Comparison of ENCODE assay signal across 22 cellular contexts in the genomic region with DNA sequence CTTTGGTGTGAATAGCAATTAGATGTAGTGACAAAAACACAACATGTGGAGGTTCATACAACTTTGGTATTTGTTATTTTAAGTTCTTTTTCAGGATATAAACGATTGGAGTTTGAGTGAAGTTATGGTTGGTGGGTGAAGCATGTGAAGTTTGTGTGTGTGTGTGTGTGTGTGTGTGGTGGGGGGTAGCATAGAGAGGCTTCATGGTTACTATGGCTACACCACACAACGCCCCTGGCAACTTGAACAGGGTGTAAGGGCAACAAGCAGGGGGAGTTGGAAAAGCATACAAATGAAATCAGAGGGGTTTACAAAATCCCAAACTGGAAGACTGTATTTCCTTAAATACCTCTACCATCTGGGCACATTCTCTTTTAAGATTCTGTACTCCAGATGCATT.
"Had no signal": no experiment of that assay in that cellular context is flagged by ENCODE, and none has a peak within 500 bp of the region (broad histone marks: within the 10 kb centered on the region; RNA-seq: fewer than 3 reads in every experiment).

No MANE protein-coding gene starts in this region.

- H3K36me3 ChIP-seq: gastrocnemius medialis, transverse colon had no signal

- H3K4me1 ChIP-seq: testis, transverse colon had no signal

- H3K4me3 ChIP-seq: gastrocnemius medialis, hepatocyte, testis, transverse colon had no signal

- H3K27me3 ChIP-seq: testis had no signal

- ATAC-seq: gastrocnemius medialis, right cardiac atrium had no signal

- DNase-seq: activated CD4-positive, alpha-beta memory T cell treated with anti-CD3 and anti-CD28 coated beads for 36 hours; activated CD4-positive, CD25-positive, alpha-beta regulatory T cell treated with anti-CD3 and anti-CD28 coated beads, Interleukin-2, amount 50 U/mL, for 72 hours; activated naive CD8-positive, alpha-beta T cell treated with anti-CD3 and anti-CD28 coated beads, Interleukin-2, amount 50 U/mL, for 24 hours; activated T-cell treated with anti-CD3 and anti-CD28 coated beads, Interleukin-2, amount 50 U/mL, for 4 hours; amygdala; caudate nucleus; cortex of kidney; effector memory CD8-positive, alpha-beta T cell; erythroblast; gastrocnemius medialis; islet precursor cell; midbrain; naive thymus-derived CD4-positive, alpha-beta T cell; occipital lobe; right cardiac atrium; stimulated activated naive CD4-positive, alpha-beta T cell; T1000; testis; transverse colon had no signal

- H3K36me3 Mint-ChIP-seq: activated CD4-positive, alpha-beta memory T cell treated with anti-CD3 and anti-CD28 coated beads for 36 hours had no signal

- H3K4me3 Mint-ChIP-seq: activated CD4-positive, alpha-beta memory T cell treated with anti-CD3 and anti-CD28 coated beads for 36 hours; activated CD4-positive, alpha-beta T cell treated with anti-CD3 and anti-CD28 coated beads, Interleukin-2, amount 10 ng/mL, durations not matched to agents 24 days and 14 days; activated naive CD8-positive, alpha-beta T cell treated with anti-CD3 and anti-CD28 coated beads, Interleukin-2, amount 50 U/mL, for 24 hours; activated T-cell treated with anti-CD3 and anti-CD28 coated beads, Interleukin-2, amount 50 U/mL, for 4 hours; effector memory CD8-positive, alpha-beta T cell had no signal

- H3K27ac ChIP-seq: gastrocnemius medialis, hepatocyte, testis, transverse colon had no signal

- H3K9me3 ChIP-seq: gastrocnemius medialis, testis, transverse colon had no signal

- H3K9me3 Mint-ChIP-seq: activated CD4-positive, alpha-beta memory T cell treated with anti-CD3 and anti-CD28 coated beads for 36 hours; activated CD4-positive, alpha-beta T cell treated with anti-CD3 and anti-CD28 coated beads, Interleukin-2, amount 10 ng/mL, durations not matched to agents 24 days and 14 days; activated naive CD8-positive, alpha-beta T cell treated with anti-CD3 and anti-CD28 coated beads, Interleukin-2, amount 50 U/mL, for 24 hours; activated T-cell treated with anti-CD3 and anti-CD28 coated beads, Interleukin-2, amount 50 U/mL, for 4 hours; activated T-helper 2 cell treated with anti-CD3 and anti-CD28 coated beads, Interferon-gamma antibody, Interleukin-2, Interleukin-4, amounts not matched to agents 10 μg/mL and 5 μg/mL and 100 μg/mL, durations not matched to agents 14 hours and 24 hours and 36 hours; effector memory CD8-positive, alpha-beta T cell had no signal

- H3K27ac Mint-ChIP-seq: activated CD4-positive, alpha-beta memory T cell treated with anti-CD3 and anti-CD28 coated beads for 36 hours; activated CD4-positive, alpha-beta T cell treated with anti-CD3 and anti-CD28 coated beads, Interleukin-2, amount 10 ng/mL, durations not matched to agents 24 days and 14 days; activated naive CD8-positive, alpha-beta T cell treated with anti-CD3 and anti-CD28 coated beads, Interleukin-2, amount 50 U/mL, for 24 hours; activated T-helper 2 cell treated with anti-CD3 and anti-CD28 coated beads, Interferon-gamma antibody, Interleukin-2, Interleukin-4, amounts not matched to agents 10 μg/mL and 5 μg/mL and 100 μg/mL, durations not matched to agents 14 hours and 24 hours and 36 hours; effector memory CD8-positive, alpha-beta T cell had no signal
